In genomic region chrX:37871626-37872302, GRCh38 we compare ENCODE assay signal across 10 cellular contexts. TPM values are rescaled to one million over a fixed set of nuclear protein-coding genes. Genes with fewer than 3 reads are reported as not detected.
DNase-seq lines count a peak whose midpoint lies in the region; ATAC-seq, FAIRE-seq and TF ChIP-seq lines count a peak whose summit lies in the region.
"Had no signal": no experiment of that assay in that cellular context is flagged by ENCODE, and none has a peak within 500 bp of the region (broad histone marks: within the 10 kb centered on the region; RNA-seq: fewer than 3 reads in every experiment).

No MANE protein-coding gene starts in this region.

- FAIRE-seq in kidney (lab: Jason Lieb, UNC): no peak

- H3K36me3 ChIP-seq in skeletal muscle satellite cell (ENCODE audit: insufficient read depth, low read length) (no peaks in the 10 kb centered on the region), kidney (ENCODE audit: control insufficient read depth in 1 of 2, insufficient read depth in 2 of 2, low read length in 2 of 2) (no peaks in the 10 kb centered on the region)

- no peak overlapping the region for H3K4me3 Mint-ChIP-seq in activated CD8-positive, alpha-beta memory T cell treated with anti-CD3 and anti-CD28 coated beads, Interleukin-2, amount 10 ng/mL, durations not matched to agents 7 days and 5 days
- H3K4me3 Mint-ChIP-seq: naive B cell had no signal

- H3K27ac ChIP-seq in kidney (ENCODE audit: low read depth in 2 of 2, low read length in 2 of 2): no peak overlapping the region

- H3K27ac Mint-ChIP-seq in activated CD8-positive, alpha-beta memory T cell treated with anti-CD3 and anti-CD28 coated beads, Interleukin-2, amount 10 ng/mL, durations not matched to agents 7 days and 5 days: no peak overlapping the region
- H3K27ac Mint-ChIP-seq: naive B cell had no signal

- H3K4me3 ChIP-seq in skeletal muscle satellite cell (ENCODE audit: low read length) (no peak overlapping the region), kidney (ENCODE audit: low read length in 2 of 2) (no peak overlapping the region)

- DNase-seq in activated CD8-positive, alpha-beta memory T cell treated with anti-CD3 and anti-CD28 coated beads, Interleukin-2, amount 10 ng/mL, durations not matched to agents 7 days and 5 days: peak; percentile 49
- DNase-seq in activated CD8-positive, alpha-beta memory T cell treated with anti-CD3 and anti-CD28 coated beads, Interleukin-2, amount 50 U/mL, for 48 hours: no peak
- peak; percentile 84 for DNase-seq in OCI-M1 (lab: John Stamatoyannopoulos, UW)
- DNase-seq in kidney: no peak
- DNase-seq: Caco-2, naive B cell had no signal

- H3K9me3 ChIP-seq in skeletal muscle satellite cell (replicated peaks; ENCODE audit: low read length) (no peaks in the 10 kb centered on the region), kidney (ENCODE audit: control insufficient read depth in 1 of 2, low read length in 2 of 2) (no peaks in the 10 kb centered on the region)
- H3K9me3 ChIP-seq: Caco-2 had no signal

- H3K9ac ChIP-seq in skeletal muscle satellite cell (ENCODE audit: low read depth, low read length): no peak overlapping the region
- no peak overlapping the region for H3K9ac ChIP-seq in kidney (ENCODE audit: low read length in 2 of 2)

- peaks cover 9% of the 10 kb centered on the region for H3K36me3 Mint-ChIP-seq in activated CD8-positive, alpha-beta memory T cell treated with anti-CD3 and anti-CD28 coated beads, Interleukin-2, amount 10 ng/mL, durations not matched to agents 7 days and 5 days
- H3K36me3 Mint-ChIP-seq: naive B cell had no signal

- H3K4me1 Mint-ChIP-seq in activated CD8-positive, alpha-beta memory T cell treated with anti-CD3 and anti-CD28 coated beads, Interleukin-2, amount 10 ng/mL, durations not matched to agents 7 days and 5 days: peaks cover 10% of the 10 kb centered on the region

- CTCF ChIA-PET in activated CD8-positive, alpha-beta memory T cell treated with anti-CD3 and anti-CD28 coated beads, Interleukin-2, amount 10 ng/mL, durations not matched to agents 7 days and 5 days (lab: Charles Lee): no interaction called here

- no peak for TF ChIP-seq CTCF in kidney (IDR thresholded peaks at IDR 0.05; ENCODE audit: borderline replicate concordance, extremely low read depth, insufficient read depth)

- H3K27me3 Mint-ChIP-seq in activated CD8-positive, alpha-beta memory T cell treated with anti-CD3 and anti-CD28 coated beads, Interleukin-2, amount 10 ng/mL, durations not matched to agents 7 days and 5 days: peaks cover 5% of the 10 kb centered on the region

- intact Hi-C loops in kidney (cut with DNase I): no loop called here

- H3K4me1 ChIP-seq in skeletal muscle satellite cell (ENCODE audit: control insufficient read depth, insufficient read depth, low read length) (peaks cover 19% of the 10 kb centered on the region), kidney (ENCODE audit: control insufficient read depth in 1 of 2, insufficient read depth in 1 of 2, low read depth in 1 of 2, low read length in 2 of 2) (peaks cover 0 to 2% of the 10 kb centered on the region in 2 donors)
- H3K4me1 ChIP-seq: Caco-2 had no signal

- H3K9me3 Mint-ChIP-seq in activated CD8-positive, alpha-beta memory T cell treated with anti-CD3 and anti-CD28 coated beads, Interleukin-2, amount 10 ng/mL, durations not matched to agents 7 days and 5 days (ENCODE audit: low read depth): peaks cover 16% of the 10 kb centered on the region

- H3K27me3 ChIP-seq in skeletal muscle satellite cell (ENCODE audit: control insufficient read depth, insufficient read depth, low read length): no peaks in the 10 kb centered on the region

- H3K4me2 ChIP-seq in skeletal muscle satellite cell (ENCODE audit: low read length): peak overlapping the region; percentile 51

- peak; percentile 76 for ATAC-seq in activated CD8-positive, alpha-beta memory T cell treated with anti-CD3 and anti-CD28 coated beads, Interleukin-2, amount 10 ng/mL, durations not matched to agents 7 days and 5 days
- ATAC-seq in esophagus mucosa (peak; percentile 87), HG03460 (IDR thresholded peaks at IDR 0.05; ENCODE audit: unreplicated experiment) (no peak), GM21390 (IDR thresholded peaks at IDR 0.05; ENCODE audit: unreplicated experiment) (no peak)

RNA-seq across cellular contexts. Expression of gene DYNLT3, which starts 24.4 kb away (rescaled TPM):
- 10 to 100 TPM; 12.6 to 12.7 TPM for total RNA-seq in activated CD8-positive, alpha-beta memory T cell treated with anti-CD3 and anti-CD28 coated beads, Interleukin-2, amount 10 ng/mL, durations not matched to agents 7 days and 5 days
- 46.0 TPM for total RNA-seq in esophagus mucosa
- 32.2 and 37.8 TPM in 2 replicates for total RNA-seq in skeletal muscle satellite cell (2012; rRNA removed)
- 30.7 TPM for total RNA-seq in kidney
- 40.5 TPM for polyA plus RNA-seq in kidney (ENCODE audit: insufficient read depth, low read depth, low replicate concordance)

Comparison
In these comparisons a context has a peak if more than half of its experiments do, and no peak if none do; other contexts are left out.
1. DNase-seq: peak in activated CD8-positive, alpha-beta memory T cell treated with anti-CD3 and anti-CD28 coated beads, Interleukin-2, amount 10 ng/mL, durations not matched to agents 7 days and 5 days (single experiment) and OCI-M1 (single experiment); none in activated CD8-positive, alpha-beta memory T cell treated with anti-CD3 and anti-CD28 coated beads, Interleukin-2, amount 50 U/mL, for 48 hours (single experiment) and kidney (single experiment).
2. ATAC-seq: peak in activated CD8-positive, alpha-beta memory T cell treated with anti-CD3 and anti-CD28 coated beads, Interleukin-2, amount 10 ng/mL, durations not matched to agents 7 days and 5 days (single experiment) and esophagus mucosa (single experiment); none in HG03460 (single experiment) and GM21390 (single experiment).